In the genomic region with DNA sequence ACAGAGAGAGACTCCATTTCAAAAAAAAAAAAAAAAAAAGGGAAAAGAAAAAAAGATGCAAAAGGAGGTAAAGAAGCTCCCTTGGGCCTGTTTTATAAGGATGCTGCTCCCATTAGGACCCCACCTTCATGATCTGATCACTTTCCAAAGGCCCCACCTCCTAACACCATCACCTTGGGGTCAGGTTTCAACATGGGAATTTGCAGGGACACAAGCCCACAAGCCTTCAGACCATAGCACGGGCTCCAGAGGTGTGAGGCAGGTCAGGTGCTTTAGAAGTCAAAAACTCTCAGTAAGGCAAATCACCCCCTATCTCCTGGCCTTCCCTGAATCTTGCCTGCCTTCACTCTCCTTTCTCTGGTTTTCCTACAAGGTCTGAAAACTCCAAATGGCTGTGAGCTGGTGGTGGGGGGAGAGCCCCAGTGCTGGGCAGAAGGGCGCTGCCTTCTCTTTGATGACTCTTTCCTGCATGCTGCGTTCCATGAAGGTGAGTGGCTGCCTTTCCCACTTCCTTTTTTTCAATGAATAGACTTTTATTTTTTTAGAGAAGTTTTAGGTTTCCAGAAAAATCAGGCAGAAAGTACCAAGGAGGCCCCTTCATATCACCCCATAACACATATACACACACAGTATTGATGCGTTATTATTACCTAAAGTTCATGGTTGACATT, we compare ENCODE assay signal across 12 cellular contexts.
"Had no signal": no experiment of that assay in that cellular context is flagged by ENCODE, and none has a peak within 500 bp of the region (broad histone marks: within the 10 kb centered on the region; RNA-seq: fewer than 3 reads in every experiment).

No MANE protein-coding gene starts in this region.

- ATAC-seq: activated T-cell treated with anti-CD3 and anti-CD28 coated beads, Interleukin-2, amount 50 U/mL, for 4 hours; natural killer cell treated with Interleukin-12 subunit alpha and Interleukin-12 subunit beta and Interleukin-15 and Interleukin-18, amount 100 ng/mL, for 72 hours had no signal

- H3K4me3 ChIP-seq: adrenal gland, cardiac muscle cell, dorsolateral prefrontal cortex, hepatocyte, left ventricle myocardium inferior had no signal

- H3K9me3 ChIP-seq: adrenal gland, left ventricle myocardium inferior had no signal

- H3K4me1 ChIP-seq: adrenal gland, left ventricle myocardium inferior had no signal

- H2AFZ ChIP-seq: hepatocyte had no signal

- H3K36me3 ChIP-seq: adrenal gland, cardiac muscle cell, left ventricle myocardium inferior had no signal

- H3K27ac ChIP-seq: adrenal gland, cardiac muscle cell, hepatocyte, left ventricle myocardium inferior had no signal

- DNase-seq: activated CD4-positive, alpha-beta memory T cell treated with anti-CD3 and anti-CD28 coated beads, Interleukin-2, amount 10 ng/mL, durations not matched to agents 7 days and 5 days; activated effector memory CD4-positive, alpha-beta T cell treated with anti-CD3 and anti-CD28 coated beads, Interleukin-2, amount 50 U/mL, for 16 hours; activated T-cell treated with anti-CD3 and anti-CD28 coated beads, Interleukin-2, amount 50 U/mL, for 4 hours; dorsolateral prefrontal cortex; left ventricle myocardium inferior; retina; stimulated activated CD4-positive, alpha-beta T cell treated with anti-CD3 and anti-CD28 coated beads, Interleukin-2, amount 100 ng/mL, for 48 hours; stimulated activated naive CD4-positive, alpha-beta T cell had no signal

- H3K79me2 ChIP-seq: hepatocyte had no signal

- H3K4me2 ChIP-seq: hepatocyte had no signal

- H3K27me3 ChIP-seq: adrenal gland, cardiac muscle cell, dorsolateral prefrontal cortex, hepatocyte had no signal
